ENCODE assay signal across 17 cellular contexts in genomic region chr2:29509397-29509796, GRCh38.
DNase-seq lines count a peak whose midpoint lies in the region; ATAC-seq, FAIRE-seq and TF ChIP-seq lines count a peak whose summit lies in the region.
"Had no signal": no experiment of that assay in that cellular context is flagged by ENCODE, and none has a peak within 500 bp of the region (broad histone marks: within the 10 kb centered on the region; RNA-seq: fewer than 3 reads in every experiment).

No MANE protein-coding gene starts in this region.

- H3K27me3 ChIP-seq in IMR-90 (ENCODE audit: control insufficient read depth, insufficient read depth, low read length) (no peaks in the 10 kb centered on the region), bronchial epithelial cell (ENCODE audit: control insufficient read depth, insufficient read depth, low read length) (no peaks in the 10 kb centered on the region)
- H3K27me3 ChIP-seq: MG63, SJCRH30 had no signal

- no peaks in the 10 kb centered on the region for H3K79me1 ChIP-seq in IMR-90 (ENCODE audit: low read depth in 1 of 2, low read length in 2 of 2)

- H2AK5ac ChIP-seq in IMR-90 (ENCODE audit: low read depth, low read length), result no peak overlapping the region

- CTCF ChIA-PET in IMR-90 (lab: Yijun Ruan, JAX), result no interaction called here

- peak overlapping the region; percentile 15 for H2BK5ac ChIP-seq in IMR-90 (ENCODE audit: low read depth, low read length, poor library complexity, severe bottlenecking)

- no CpG with 5 or more reads among the region's 1 CpG for WGBS in IMR-90 (ENCODE audit: extremely low coverage in 2 of 2, insufficient read length in 1 of 2), 2 experiments

- POLR2A ChIA-PET in IMR-90 (lab: Charles Lee; ENCODE audit: unreplicated experiment), result no interaction called here

- no peak overlapping the region for H3K4me3 ChIP-seq in IMR-90 (ENCODE audit: insufficient read depth, low read depth, low read length)
- H3K4me3 ChIP-seq in bronchial epithelial cell (ENCODE audit: low read depth, low read length), result no peak overlapping the region
- no peak overlapping the region for H3K4me3 ChIP-seq in fibroblast of the aortic adventitia (ENCODE audit: low read depth, low read length)
- H3K4me3 ChIP-seq: MG63, SJCRH30 had no signal

- H3K18ac ChIP-seq in IMR-90 (ENCODE audit: low read depth, low read length), result no peak overlapping the region

- peaks cover 2% of the 10 kb centered on the region for H3K9me3 ChIP-seq in IMR-90 (ENCODE audit: control insufficient read depth, insufficient read depth, low read length)

- no TSS peak for BruUV-seq in IMR-90 (replicated peaks; lab: Mats Ljungman, UMichigan)

- H3K36me3 ChIP-seq in IMR-90 (ENCODE audit: control insufficient read depth, insufficient read depth, low read length), result no peaks in the 10 kb centered on the region
- no peaks in the 10 kb centered on the region for H3K36me3 ChIP-seq in bronchial epithelial cell (ENCODE audit: control insufficient read depth, insufficient read depth, low read length)
- H3K36me3 ChIP-seq: MG63 had no signal

- no peak overlapping the region for H2AK9ac ChIP-seq in IMR-90 (replicated peaks; ENCODE audit: low read depth, low read length, poor library complexity)

- no peak overlapping the region for H2AFZ ChIP-seq in IMR-90 (replicated peaks; ENCODE audit: low read length, poor library complexity)

- no peak overlapping the region for H3K4ac ChIP-seq in IMR-90 (ENCODE audit: low read depth, low read length)

- no peak overlapping the region for H4K8ac ChIP-seq in IMR-90 (ENCODE audit: low read depth in 2 of 2, low read length in 2 of 2)

- no peak overlapping the region for H3K56ac ChIP-seq in IMR-90 (ENCODE audit: extremely low read depth, insufficient read depth, low read length)

- in situ Hi-C loops in IMR-90 (cut with MboI; ENCODE audit: low sequenced_read_pairs), result no loop called here

- no peak overlapping the region for H4K91ac ChIP-seq in IMR-90 (ENCODE audit: insufficient read depth, low read depth, low read length)

- no peaks in the 10 kb centered on the region for H4K20me1 ChIP-seq in IMR-90 (ENCODE audit: insufficient read depth, low read length)

- H3K4me2 ChIP-seq in IMR-90 (ENCODE audit: low read depth, low read length), result no peak overlapping the region

- intact Hi-C loops in IMR-90 (cut with micrococcal nuclease), result no loop called here
- intact Hi-C loops in left colon (cut with DNase I, micrococcal nuclease), result no loop called here

- no peak for TF ChIP-seq POLR2A in IMR-90 (IDR thresholded peaks at IDR 0.05; ENCODE audit: low read depth, low read length)

- no peak overlapping the region for H2BK15ac ChIP-seq in IMR-90 (ENCODE audit: low read depth, low read length)

- FAIRE-seq in bronchial epithelial cell (lab: Jason Lieb, UNC), result no peak

- no peak overlapping the region for H4K5ac ChIP-seq in IMR-90 (ENCODE audit: low read depth, low read length)

- dilution Hi-C loops in IMR-90 (cut with HindIII; ENCODE audit: low sequenced_read_pairs, unreplicated experiment), result no loop called here

- TF ChIP-seq CTCF in IMR-90 (conservative IDR thresholded peaks at IDR 0.05; ENCODE audit: low read depth, low read length) (no peak), bronchial epithelial cell (IDR thresholded peaks at IDR 0.05; ENCODE audit: insufficient read depth, low read length, severe bottlenecking) (no peak), fibroblast of the aortic adventitia (IDR thresholded peaks at IDR 0.05; ENCODE audit: insufficient read depth, low read length) (no peak)

- no peaks in the 10 kb centered on the region for H3K9me1 ChIP-seq in IMR-90 (ENCODE audit: insufficient read depth, low read length)

- H2BK20ac ChIP-seq in IMR-90 (ENCODE audit: low read depth, low read length), result no peak overlapping the region

- DNase-seq in AG08395 (ENCODE audit: low spot score) (peak; percentile 35), IMR-90 (peak; percentile 33), bronchial epithelial cell (ENCODE audit: low read depth) (peak; percentile 27), fibroblast of the aortic adventitia (ENCODE audit: low read depth) (peak; percentile 46), left colon (no peak), GDM1 (lab: John Stamatoyannopoulos, UW) (no peak), NCI-H146 (lab: John Stamatoyannopoulos, UW) (no peak)
- DNase-seq: EL, Kasumi-1, MG63, NCI-H1417 treated with DMSO at 0.1 percent for 48 hours, NCI-H1930, NCI-H2227 treated with DMSO at 0.1 percent for 48 hours, NCI-H510A treated with DMSO at 0.1 percent for 48 hours, NCI-H82, SJCRH30 had no signal

- TF ChIP-seq RAD21 in IMR-90 (IDR thresholded peaks at IDR 0.05; ENCODE audit: low read length), result no peak

- H3K27ac ChIP-seq in IMR-90 (ENCODE audit: insufficient read depth, low read length), result no peak overlapping the region
- H3K27ac ChIP-seq: SJCRH30 had no signal

- no peaks in the 10 kb centered on the region for H3K4me1 ChIP-seq in IMR-90 (ENCODE audit: control insufficient read depth, insufficient read depth, low read length)
- H3K4me1 ChIP-seq: SJCRH30 had no signal

- H2BK120ac ChIP-seq in IMR-90 (ENCODE audit: low read depth, low read length), result no peak overlapping the region

- H3K9ac ChIP-seq in IMR-90 (ENCODE audit: low read depth, low read length), result no peak overlapping the region

- no peak overlapping the region for H3K23ac ChIP-seq in IMR-90 (ENCODE audit: low read depth, low read length)

- no peak overlapping the region for H3K14ac ChIP-seq in IMR-90 (replicated peaks; ENCODE audit: low read depth, low read length)

- ATAC-seq in IMR-90 (ENCODE audit: low read depth) (no peak), left colon (no peak)
- ATAC-seq: Panc1 had no signal

TF ChIP-seq in IMR-90, 13 proteins besides CTCF, POLR2A, EP300 and RAD21:
- peak; percentile 5; the same call in 1 of the 2 replicates for TF ChIP-seq CEBPB (IDR thresholded peaks at IDR 0.05; ENCODE audit: low read depth, low read length)
- no peak for TF ChIP-seq BHLHE40 (IDR thresholded peaks at IDR 0.05; ENCODE audit: low read depth, low read length)
- TF ChIP-seq MXI1 (IDR thresholded peaks at IDR 0.05; ENCODE audit: borderline replicate concordance, low read depth, low read length), result no peak
- no peak for TF ChIP-seq SMC3 (IDR thresholded peaks at IDR 0.05; ENCODE audit: low read depth, low read length)
- no peak for TF ChIP-seq MAFK (IDR thresholded peaks at IDR 0.05; ENCODE audit: low read depth, low read length)
- no peak for TF ChIP-seq USF2 (IDR thresholded peaks at IDR 0.05; ENCODE audit: low read depth, low read length)

Comparison
In these comparisons a context has a peak if more than half of its experiments do, and no peak if none do; other contexts are left out.
1. DNase-seq: peak in AG08395 (single experiment), IMR-90 (single experiment), bronchial epithelial cell (single experiment) and fibroblast of the aortic adventitia (single experiment); none in left colon (0 of 2), GDM1 (single experiment) and NCI-H146 (single experiment).